In genomic region chr6:106048331-106048730, GRCh38 we compare ENCODE assay signal across 16 cellular contexts. TPM values are rescaled to one million over a fixed set of nuclear protein-coding genes. Genes with fewer than 3 reads are reported as not detected.
DNase-seq lines count a peak whose midpoint lies in the region; ATAC-seq, FAIRE-seq and TF ChIP-seq lines count a peak whose summit lies in the region.
"Had no signal": no experiment of that assay in that cellular context is flagged by ENCODE, and none has a peak within 500 bp of the region (broad histone marks: within the 10 kb centered on the region; RNA-seq: fewer than 3 reads in every experiment).

No MANE protein-coding gene starts in this region.

- H3K4me3 ChIP-seq in bronchial epithelial cell (ENCODE audit: low read depth, low read length) (no peak overlapping the region), mucosa of descending colon (no peak overlapping the region)
- H3K4me3 ChIP-seq: BLaER1 treated with 17β-estradiol and CSF1 and Interleukin-3, amounts not matched to agents 10 nM and 100 nM; GM12878 had no signal

- peak; percentile 30 for DNase-seq in HuH-7 (ENCODE audit: low spot score)
- peak; percentile 64 for DNase-seq in bronchial epithelial cell (ENCODE audit: low read depth)
- no peak for DNase-seq in mucosa of descending colon
- no peak for DNase-seq in NCI-H1417 (lab: John Stamatoyannopoulos, UW)
- no peak for DNase-seq in RKO (ENCODE audit: low spot score)
- DNase-seq: CD8-positive, alpha-beta T cell; DMS 273 treated with DMSO at 0.1 percent for 48 hours; DMS53; DND-41; EL; H9 had no signal

- no peaks in the 10 kb centered on the region for H3K9me3 ChIP-seq in mucosa of descending colon
- H3K9me3 ChIP-seq: BLaER1 treated with 17β-estradiol and CSF1 and Interleukin-3, amounts not matched to agents 10 nM and 100 nM had no signal

- peak; percentile 10 for ATAC-seq in mucosa of descending colon
- ATAC-seq in HG02885 (IDR thresholded peaks at IDR 0.05; ENCODE audit: poor library complexity, unreplicated experiment), result no peak
- ATAC-seq: CD8-positive, alpha-beta T cell; GM12878 had no signal

- no peaks in the 10 kb centered on the region for H3K27me3 ChIP-seq in bronchial epithelial cell (ENCODE audit: control insufficient read depth, insufficient read depth, low read length)
- H3K27me3 ChIP-seq: BLaER1 treated with 17β-estradiol and CSF1 and Interleukin-3, amounts not matched to agents 10 nM and 100 nM had no signal

- TF ChIP-seq CTCF in bronchial epithelial cell (IDR thresholded peaks at IDR 0.05; ENCODE audit: insufficient read depth, low read length, severe bottlenecking) (no peak), mucosa of descending colon (IDR thresholded peaks at IDR 0.05) (no peak)

- H3K36me3 ChIP-seq in bronchial epithelial cell (ENCODE audit: control insufficient read depth, insufficient read depth, low read length) (no peaks in the 10 kb centered on the region), mucosa of descending colon (ENCODE audit: low read depth) (no peaks in the 10 kb centered on the region)
- H3K36me3 ChIP-seq: BLaER1 treated with 17β-estradiol and CSF1 and Interleukin-3, amounts not matched to agents 10 nM and 100 nM had no signal

- intact Hi-C loops in mucosa of descending colon (cut with DNase I, micrococcal nuclease), result no loop called here

- no peaks in the 10 kb centered on the region for H3K4me1 ChIP-seq in mucosa of descending colon (ENCODE audit: low read depth)

- no peak for FAIRE-seq in bronchial epithelial cell (lab: Jason Lieb, UNC)
- FAIRE-seq: GM12878, H1 had no signal

RNA-seq across cellular contexts. Expression of gene PRDM1, which starts 37.8 kb away (rescaled TPM):
- 5.3 and 9.6 TPM in 2 replicates for total RNA-seq in bronchial epithelial cell
- total RNA-seq in mucosa of descending colon, result 10 to 100 TPM; 10.5 to 30.7 (median 23.4) TPM
- total RNA-seq: G401 had no signal

Comparison
In these comparisons a context has a peak if more than half of its experiments do, and no peak if none do; other contexts are left out.
1. DNase-seq: peak in HuH-7 (single experiment) and bronchial epithelial cell (single experiment); none in mucosa of descending colon (0 of 3), NCI-H1417 (0 of 3) and RKO (single experiment).